8 cellular contexts compared by ENCODE assay signal in genomic region chr12:121711925-121712461, GRCh38. TPM values are rescaled to one million over a fixed set of nuclear protein-coding genes. Genes with fewer than 3 reads are reported as not detected.
DNase-seq lines count a peak whose midpoint lies in the region; ATAC-seq and TF ChIP-seq lines count a peak whose summit lies in the region.

No MANE protein-coding gene starts in this region.

- DNase-seq in NOMO-1 (lab: John Stamatoyannopoulos, UW; ENCODE audit: unreplicated experiment in 2 of 2) (peak; percentile 29 to 43), NOMO-1 treated with DMSO at 0.1 percent for 48 hours (lab: John Stamatoyannopoulos, UW; ENCODE audit: unreplicated experiment) (no peak), HFF-Myc (ENCODE audit: extremely low read depth, low read depth) (no peak), NB4 (ENCODE audit: low read depth) (peak; percentile 69), NCI-H446 treated with DMSO at 0.1 percent for 48 hours (lab: John Stamatoyannopoulos, UW) (no peak)
- DNase-seq in activated T-cell treated with anti-CD3 and anti-CD28 coated beads, Interleukin-2, amount 50 U/mL, for 72 hours, result peak; percentile 17 to 25

- TF ChIP-seq CTCF in HFF-Myc (IDR thresholded peaks at IDR 0.05; ENCODE audit: low read depth, low read length, missing control alignments), result no peak
- no peak for TF ChIP-seq CTCF in NB4 (IDR thresholded peaks at IDR 0.05; ENCODE audit: low read depth, low read length)
- TF ChIP-seq CTCF in gastroesophageal sphincter (IDR thresholded peaks at IDR 0.05), result no peak
- no peak for TF ChIP-seq CTCF in neutrophil (IDR thresholded peaks at IDR 0.05)

- H3K36me3 ChIP-seq in gastroesophageal sphincter (no peaks in the 10 kb centered on the region), neutrophil (no peaks in the 10 kb centered on the region)

- H3K9me3 Mint-ChIP-seq in activated T-cell treated with anti-CD3 and anti-CD28 coated beads, Interleukin-2, amount 50 U/mL, for 72 hours, result no peaks in the 10 kb centered on the region

- H3K4me3 ChIP-seq in HFF-Myc (replicated peaks; ENCODE audit: low read depth, low read length) (peak overlapping the region; percentile 91), NB4 (ENCODE audit: low read depth, low read length) (peak overlapping the region; percentile 95), gastroesophageal sphincter (peak overlapping the region; percentile 84 to 96), neutrophil (ENCODE audit: low read depth in 1 of 2, low read length in 1 of 2) (peak overlapping the region; percentile 81 to 94)

- ATAC-seq in activated T-cell treated with anti-CD3 and anti-CD28 coated beads, Interleukin-2, amount 50 U/mL, for 72 hours (replicated peaks in 1 of 2), result peak; percentile 39 to 41
- ATAC-seq in gastroesophageal sphincter, result peak; percentile 36

- WGBS in gastroesophageal sphincter (ENCODE audit: low coverage in 1 of 2), 2 donors, result 1% methylated on average over 8 to 13 of the region's 20 CpGs

- peaks cover 37% of the 10 kb centered on the region for H3K4me1 Mint-ChIP-seq in activated T-cell treated with anti-CD3 and anti-CD28 coated beads, Interleukin-2, amount 50 U/mL, for 72 hours (ENCODE audit: low read depth)

- H3K4me1 ChIP-seq in gastroesophageal sphincter (peaks cover 0 to 54% (median 12%) of the 10 kb centered on the region in 3 donors), neutrophil (ENCODE audit: control insufficient read depth in 1 of 2, insufficient read depth in 1 of 2, low read depth in 1 of 2, low read length in 1 of 2) (peaks cover 14 to 19% of the 10 kb centered on the region in 2 experiments)

- peak overlapping the region; percentile 87 to 99 for H3K4me3 Mint-ChIP-seq in activated T-cell treated with anti-CD3 and anti-CD28 coated beads, Interleukin-2, amount 50 U/mL, for 72 hours

- H3K36me3 Mint-ChIP-seq in activated T-cell treated with anti-CD3 and anti-CD28 coated beads, Interleukin-2, amount 50 U/mL, for 72 hours (ENCODE audit: insufficient read depth in 2 of 2), result peaks cover 0 to 3% of the 10 kb centered on the region in 2 donors

- TF ChIP-seq POLR2A in NB4 (IDR thresholded peaks at IDR 0.05; ENCODE audit: extremely low read depth, insufficient read length) (no peak), gastroesophageal sphincter (IDR thresholded peaks at IDR 0.05) (no peak)

- H3K27ac Mint-ChIP-seq in activated T-cell treated with anti-CD3 and anti-CD28 coated beads, Interleukin-2, amount 50 U/mL, for 72 hours, result peak overlapping the region; percentile 95

- H3K9me3 ChIP-seq in gastroesophageal sphincter, result no peaks in the 10 kb centered on the region
- no peaks in the 10 kb centered on the region for H3K9me3 ChIP-seq in neutrophil

- H3K27me3 Mint-ChIP-seq in activated T-cell treated with anti-CD3 and anti-CD28 coated beads, Interleukin-2, amount 50 U/mL, for 72 hours (ENCODE audit: low read depth), result no peaks in the 10 kb centered on the region

- TF ChIP-seq EP300 in gastroesophageal sphincter (IDR thresholded peaks at IDR 0.05), result no peak

- H3K27me3 ChIP-seq in gastroesophageal sphincter (no peaks in the 10 kb centered on the region), neutrophil (peaks cover 6% of the 10 kb centered on the region)

- H3K27ac ChIP-seq in gastroesophageal sphincter (peak overlapping the region; percentile 85 to 94 (median 91)), neutrophil (peak overlapping the region; percentile 51)

RNA-seq across cellular contexts. Expression of gene TMEM120B, which starts 0.6 kb away (rescaled TPM):
- 10 to 100 TPM in 1 of 2 donors, 1 to 10 TPM in 1; 7.1 to 10.1 TPM for total RNA-seq in activated T-cell treated with anti-CD3 and anti-CD28 coated beads, Interleukin-2, amount 50 U/mL, for 72 hours
- total RNA-seq in gastroesophageal sphincter, result 10 to 100 TPM in 2 of 4 donors, 1 to 10 TPM in 2; 4.2 to 14.3 (median 9.9) TPM

RNA-seq across cellular contexts. Expression of gene MORN3, which starts 42.5 kb away (rescaled TPM):
- total RNA-seq in activated T-cell treated with anti-CD3 and anti-CD28 coated beads, Interleukin-2, amount 50 U/mL, for 72 hours, result 1 to 10 TPM; 2.4 to 3.2 TPM
- total RNA-seq in gastroesophageal sphincter, result under 1 TPM in 1 of 4 donors, not detected in 3; 0.23 TPM

Comparison
In these comparisons a context has a peak if more than half of its experiments do, and no peak if none do; other contexts are left out.
1. DNase-seq: peak in NOMO-1 (2 of 2), NB4 (single experiment) and activated T-cell treated with anti-CD3 and anti-CD28 coated beads, Interleukin-2, amount 50 U/mL, for 72 hours (2 of 2); none in NOMO-1 treated with DMSO at 0.1 percent for 48 hours (single experiment), HFF-Myc (single experiment) and NCI-H446 treated with DMSO at 0.1 percent for 48 hours (single experiment).
2. Peak in every context shown above with its lines, with median percentiles within 50 percentile points of each other: H3K4me3 ChIP-seq.